ENCODE assay signal across 31 cellular contexts in genomic region chr2:32212293-32212692, GRCh38. TPM values are rescaled to one million over a fixed set of nuclear protein-coding genes. Genes with fewer than 3 reads are reported as not detected.
DNase-seq lines count a peak whose midpoint lies in the region; ATAC-seq, FAIRE-seq and TF ChIP-seq lines count a peak whose summit lies in the region.
"Had no signal": no experiment of that assay in that cellular context is flagged by ENCODE, and none has a peak within 500 bp of the region (broad histone marks: within the 10 kb centered on the region; RNA-seq: fewer than 3 reads in every experiment).

No MANE protein-coding gene starts in this region.

- in situ Hi-C loops in K562 (cut with MboI): no loop called here

- DNase-seq in BE2C (no peak), HCT116 (ENCODE audit: low read depth, low spot score) (no peak), K562 (ENCODE audit: extremely low read depth in 1 of 4, low spot score in 3 of 4) (peak in 1 of 4 experiments; percentile 25), NCI-H2171 treated with DMSO at 0.1 percent for 48 hours (lab: John Stamatoyannopoulos, UW) (no peak)
- DNase-seq in activated CD4-positive, alpha-beta T cell treated with anti-CD3 and anti-CD28 coated beads for 36 hours: no peak
- no peak for DNase-seq in activated naive CD4-positive, alpha-beta T cell treated with anti-CD3 and anti-CD28 coated beads, Interleukin-2, amount 50 U/mL, for 72 hours (ENCODE audit: low spot score in 2 of 2)
- DNase-seq: activated CD4-positive, alpha-beta memory T cell treated with anti-CD3 and anti-CD28 coated beads for 36 hours; activated CD4-positive, CD25-positive, alpha-beta regulatory T cell; activated effector memory CD4-positive, alpha-beta T cell treated with anti-CD3 and anti-CD28 coated beads, Interleukin-2, amount 50 U/mL, for 16 hours; adrenal gland; brain microvascular endothelial cell; CD4-positive, alpha-beta T cell; DMS153; effector memory CD4-positive, alpha-beta T cell; esophagus squamous epithelium; kidney glomerular epithelial cell; naive thymus-derived CD8-positive, alpha-beta T cell; NCI-H187 treated with DMSO at 0.1 percent for 48 hours; retina; RPMI8226; stimulated activated CD4-positive, alpha-beta T cell treated with anti-CD3 and anti-CD28 coated beads, Interleukin-12 subunit alpha, Interleukin-12 subunit beta, amount 100 ng/mL, for 4 hours; stimulated activated naive CD8-positive, alpha-beta T cell treated with anti-CD3 and anti-CD28 coated beads, Interleukin-15, amount 100 ng/mL, for 72 hours; T-helper 9 cell; tibial artery had no signal

- no peak overlapping the region for H3K4me2 ChIP-seq in HCT116 (ENCODE audit: low read length)
- H3K4me2 ChIP-seq in OCI-LY1 (ENCODE audit: low read length): no peak overlapping the region
- H3K4me2 ChIP-seq in K562 (ENCODE audit: insufficient read depth, low read length): no peak overlapping the region

- no peak overlapping the region for H2AFZ ChIP-seq in HCT116 (ENCODE audit: low read depth, low read length, poor library complexity, severe bottlenecking)
- H2AFZ ChIP-seq in OCI-LY1 (ENCODE audit: low read length): no peak overlapping the region
- no peak overlapping the region for H2AFZ ChIP-seq in K562 (ENCODE audit: low read depth, low read length)

- no peak for FAIRE-seq in K562 (lab: Jason Lieb, UNC)
- FAIRE-seq: colon, GM19239 had no signal

- no peaks in the 10 kb centered on the region for H4K20me1 ChIP-seq in HCT116 (ENCODE audit: insufficient read depth)
- no peaks in the 10 kb centered on the region for H4K20me1 ChIP-seq in OCI-LY1 (ENCODE audit: insufficient read depth, low read length)
- H4K20me1 ChIP-seq in K562 (replicated peaks; ENCODE audit: control insufficient read depth, insufficient read depth, low read length): no peaks in the 10 kb centered on the region

- no peak overlapping the region for H3K4me3 Mint-ChIP-seq in activated CD4-positive, alpha-beta T cell treated with anti-CD3 and anti-CD28 coated beads for 36 hours
- H3K4me3 Mint-ChIP-seq: activated CD4-positive, alpha-beta memory T cell treated with anti-CD3 and anti-CD28 coated beads for 36 hours; CD4-positive, alpha-beta T cell; naive thymus-derived CD8-positive, alpha-beta T cell; stimulated activated naive CD8-positive, alpha-beta T cell treated with anti-CD3 and anti-CD28 coated beads, Interleukin-15, amount 100 ng/mL, for 72 hours had no signal

- peaks cover 6% of the 10 kb centered on the region for H3K36me3 ChIP-seq in BE2C
- H3K36me3 ChIP-seq in HCT116 (ENCODE audit: control insufficient read depth in 1 of 2, insufficient read depth in 2 of 2, low read length in 2 of 2): 0 out of 4 replicates have a peak, but pooled peaks cover 4 to 5% of the 10 kb centered on the region in 2 experiments
- H3K36me3 ChIP-seq in OCI-LY1 (ENCODE audit: insufficient read depth, low read length): peaks cover 16% of the 10 kb centered on the region; the same call in 1 of the 2 replicates
- peaks cover 31% of the 10 kb centered on the region; the same call in 2 of the 3 replicates for H3K36me3 ChIP-seq in K562 (ENCODE audit: control insufficient read depth, insufficient read depth, low read length)

- ATAC-seq in HCT116: no peak
- ATAC-seq in K562: peak; percentile 69
- no peak for ATAC-seq in activated CD4-positive, alpha-beta T cell treated with anti-CD3 and anti-CD28 coated beads for 36 hours
- no peak for ATAC-seq in HG03196 (IDR thresholded peaks at IDR 0.05; ENCODE audit: unreplicated experiment)
- no peak for ATAC-seq in activated naive CD4-positive, alpha-beta T cell treated with anti-CD3 and anti-CD28 coated beads, Interleukin-2, amount 50 U/mL, for 72 hours
- ATAC-seq: naive thymus-derived CD8-positive, alpha-beta T cell; stimulated activated naive CD8-positive, alpha-beta T cell treated with anti-CD3 and anti-CD28 coated beads, Interleukin-15, amount 100 ng/mL, for 72 hours had no signal

- H3K9ac ChIP-seq in HCT116 (ENCODE audit: low read length) (no peak overlapping the region), OCI-LY1 (ENCODE audit: low read length) (no peak overlapping the region), K562 (ENCODE audit: insufficient read depth in 1 of 2, low read depth in 2 of 2, low read length in 2 of 2) (no peak overlapping the region)

- no TSS peak for BruUV-seq in HCT116 (replicated peaks; lab: Mats Ljungman, UMichigan)
- BruUV-seq in K562 (replicated peaks; lab: Mats Ljungman, UMichigan): no TSS peak

- no peak for TF ChIP-seq POLR2A in HCT116 (IDR thresholded peaks at IDR 0.05; ENCODE audit: borderline replicate concordance, extremely low read depth, insufficient read depth, insufficient read length)
- no peak for TF ChIP-seq POLR2A in K562 (conservative IDR thresholded peaks at IDR 0.05)

- H3K4me1 ChIP-seq in BE2C: no peaks in the 10 kb centered on the region
- no peaks in the 10 kb centered on the region for H3K4me1 ChIP-seq in HCT116 (ENCODE audit: control insufficient read depth in 1 of 2, insufficient read depth in 2 of 2, low read length in 2 of 2)
- H3K4me1 ChIP-seq in OCI-LY1 (ENCODE audit: insufficient read depth, low read length, severe bottlenecking): no peaks in the 10 kb centered on the region
- H3K4me1 ChIP-seq in K562 (replicated peaks in 1 of 2; ENCODE audit: control insufficient read depth in 2 of 2, insufficient read depth in 2 of 2, low read length in 2 of 2): no peaks in the 10 kb centered on the region; a peak in 1 of 5 replicates
- H3K4me1 ChIP-seq: adrenal gland, esophagus squamous epithelium, tibial artery had no signal

- no peaks in the 10 kb centered on the region for H3K27me3 Mint-ChIP-seq in activated CD4-positive, alpha-beta T cell treated with anti-CD3 and anti-CD28 coated beads for 36 hours
- H3K27me3 Mint-ChIP-seq: activated CD4-positive, alpha-beta memory T cell treated with anti-CD3 and anti-CD28 coated beads for 36 hours; CD4-positive, alpha-beta T cell; naive thymus-derived CD8-positive, alpha-beta T cell; stimulated activated naive CD8-positive, alpha-beta T cell treated with anti-CD3 and anti-CD28 coated beads, Interleukin-15, amount 100 ng/mL, for 72 hours had no signal

- TF ChIP-seq EP300 in K562 (IDR thresholded peaks at IDR 0.05; ENCODE audit: low read length): no peak

- WGBS in K562 (ENCODE audit: insufficient coverage, low coverage, missing lambda C conversion rate): 72% methylated on average over 3 of the region's 4 CpGs

- H3K9me3 Mint-ChIP-seq in activated CD4-positive, alpha-beta T cell treated with anti-CD3 and anti-CD28 coated beads for 36 hours (ENCODE audit: low read depth): no peaks in the 10 kb centered on the region
- no peaks in the 10 kb centered on the region for H3K9me3 Mint-ChIP-seq in activated naive CD4-positive, alpha-beta T cell treated with anti-CD3 and anti-CD28 coated beads, Interleukin-2, amount 50 U/mL, for 72 hours
- H3K9me3 Mint-ChIP-seq: activated CD4-positive, alpha-beta memory T cell treated with anti-CD3 and anti-CD28 coated beads for 36 hours; CD4-positive, alpha-beta T cell; naive thymus-derived CD8-positive, alpha-beta T cell; stimulated activated naive CD8-positive, alpha-beta T cell treated with anti-CD3 and anti-CD28 coated beads, Interleukin-15, amount 100 ng/mL, for 72 hours had no signal

- no peak overlapping the region for H3K27ac Mint-ChIP-seq in activated CD4-positive, alpha-beta T cell treated with anti-CD3 and anti-CD28 coated beads for 36 hours
- H3K27ac Mint-ChIP-seq in activated naive CD4-positive, alpha-beta T cell treated with anti-CD3 and anti-CD28 coated beads, Interleukin-2, amount 50 U/mL, for 72 hours: peak overlapping the region in 1 of 2 donors; percentile 54
- H3K27ac Mint-ChIP-seq: activated CD4-positive, alpha-beta memory T cell treated with anti-CD3 and anti-CD28 coated beads for 36 hours; CD4-positive, alpha-beta T cell had no signal

- H3K27ac ChIP-seq in HCT116 (ENCODE audit: low read depth, low read length) (no peak overlapping the region), OCI-LY1 (ENCODE audit: low read depth, low read length, poor library complexity, severe bottlenecking) (no peak overlapping the region), K562 (ENCODE audit: extremely low read depth, low read depth, low read length) (no peak overlapping the region)
- H3K27ac ChIP-seq: adrenal gland, brain microvascular endothelial cell, esophagus squamous epithelium, HL-60, tibial artery had no signal

- intact Hi-C loops in HCT116 (cut with micrococcal nuclease): loop anchor here (2.0 kb wide), 1 partner anchor 517 kb away; no protein-coding TSS in a partner anchor
- intact Hi-C loops in K562 (cut with micrococcal nuclease): no loop called here
- intact Hi-C loops in activated CD4-positive, alpha-beta T cell treated with anti-CD3 and anti-CD28 coated beads for 36 hours (cut with DNase I, micrococcal nuclease): no loop called here

- H3K9me2 ChIP-seq in HCT116 (ENCODE audit: insufficient read depth): no peaks in the 10 kb centered on the region
- H3K9me2 ChIP-seq in OCI-LY1 (ENCODE audit: low read depth, low read length): no peaks in the 10 kb centered on the region

- RAD21 ChIA-PET in HCT116 (lab: Charles Lee; ENCODE audit: low non-redundant PET in 1 of 2, low total read pairs in 2 of 2, uncharacterized antibody in 2 of 2, unreplicated experiment in 2 of 2): no interaction called here

- H3K79me2 ChIP-seq in HCT116 (ENCODE audit: insufficient read depth, low read length): no peaks in the 10 kb centered on the region
- no peaks in the 10 kb centered on the region for H3K79me2 ChIP-seq in OCI-LY1 (ENCODE audit: insufficient read depth, low read length)
- no peaks in the 10 kb centered on the region for H3K79me2 ChIP-seq in K562 (ENCODE audit: control insufficient read depth, insufficient read depth, low read length)

- H3K4me3 ChIP-seq in BE2C (ENCODE audit: low read depth, low read length) (no peak overlapping the region), HCT116 (replicated peaks in 1 of 2; ENCODE audit: low read depth in 1 of 2, low read length in 2 of 2) (no peak overlapping the region), OCI-LY1 (ENCODE audit: low read depth, low read length, poor library complexity, severe bottlenecking) (no peak overlapping the region), K562 (no peak overlapping the region)
- H3K4me3 ChIP-seq: adrenal gland, esophagus squamous epithelium, tibial artery had no signal

- H3F3A ChIP-seq in OCI-LY1 (ENCODE audit: insufficient read depth, low read length): no peaks in the 10 kb centered on the region

- no peaks in the 10 kb centered on the region for H3K4me1 Mint-ChIP-seq in activated CD4-positive, alpha-beta T cell treated with anti-CD3 and anti-CD28 coated beads for 36 hours
- H3K4me1 Mint-ChIP-seq: stimulated activated naive CD8-positive, alpha-beta T cell treated with anti-CD3 and anti-CD28 coated beads, Interleukin-15, amount 100 ng/mL, for 72 hours had no signal

- H3K27me3 ChIP-seq in BE2C: no peaks in the 10 kb centered on the region
- no peaks in the 10 kb centered on the region for H3K27me3 ChIP-seq in HCT116 (ENCODE audit: insufficient read depth, low read length)
- H3K27me3 ChIP-seq in OCI-LY1 (ENCODE audit: insufficient read depth, low read length): no peaks in the 10 kb centered on the region
- no peaks in the 10 kb centered on the region for H3K27me3 ChIP-seq in K562 (ENCODE audit: control insufficient read depth in 2 of 2, insufficient read depth in 2 of 2, low read length in 2 of 2)
- H3K27me3 ChIP-seq: adrenal gland, brain microvascular endothelial cell, esophagus squamous epithelium, tibial artery had no signal

- CTCF ChIA-PET in HCT116 (lab: Charles Lee): interaction anchor here (0.7 kb wide), 1 partner anchor 672 kb away, joined by 4 read pairs; no protein-coding TSS in a partner anchor
- CTCF ChIA-PET in K562 (lab: Yijun Ruan, JAX; ENCODE audit: low intra/inter-chr PET ratio): interaction anchor here (0.8 kb wide), 1 partner anchor 524 kb away, joined by 5 read pairs; no protein-coding TSS in a partner anchor
- CTCF ChIA-PET in activated CD4-positive, alpha-beta T cell treated with anti-CD3 and anti-CD28 coated beads for 36 hours (lab: Charles Lee): interaction anchor here (1.6 kb wide), 1 partner anchor 10 kb away, joined by 3 read pairs; no protein-coding TSS in a partner anchor

- TF ChIP-seq RAD21 in HCT116 (IDR thresholded peaks at IDR 0.05; ENCODE audit: low read depth): peak; percentile 47
- peak in 1 of 2 experiments; percentile 21; a peak in 1 of 4 replicates for TF ChIP-seq RAD21 in K562 (CRISPR knock-in tag; conservative IDR thresholded peaks at IDR 0.05 in 1 of 2, IDR thresholded peaks at IDR 0.05 in 1 of 2)

- peaks cover 23% of the 10 kb centered on the region for H3K36me3 Mint-ChIP-seq in activated CD4-positive, alpha-beta T cell treated with anti-CD3 and anti-CD28 coated beads for 36 hours (ENCODE audit: low read depth)
- H3K36me3 Mint-ChIP-seq in activated naive CD4-positive, alpha-beta T cell treated with anti-CD3 and anti-CD28 coated beads, Interleukin-2, amount 50 U/mL, for 72 hours: peaks cover 0 to 6% of the 10 kb centered on the region in 2 donors

- H3K9me3 ChIP-seq in BE2C: no peaks in the 10 kb centered on the region
- no peaks in the 10 kb centered on the region for H3K9me3 ChIP-seq in HCT116 (ENCODE audit: control insufficient read depth in 1 of 2, insufficient read depth in 1 of 2, low read depth in 1 of 2, low read length in 2 of 2)
- H3K9me3 ChIP-seq in OCI-LY1 (ENCODE audit: low read length): no peaks in the 10 kb centered on the region
- no peaks in the 10 kb centered on the region for H3K9me3 ChIP-seq in K562 (replicated peaks; ENCODE audit: control insufficient read depth, insufficient read depth, low read depth, low read length)
- H3K9me3 ChIP-seq: adrenal gland, esophagus squamous epithelium, tibial artery had no signal

- H3K9me1 ChIP-seq in K562 (ENCODE audit: control insufficient read depth, insufficient read depth, low read length): no peaks in the 10 kb centered on the region

- POLR2A ChIA-PET in HCT116 (lab: Charles Lee) (no interaction called here), K562 (lab: Yijun Ruan, JAX) (no interaction called here)
- POLR2A ChIA-PET in activated CD4-positive, alpha-beta T cell treated with anti-CD3 and anti-CD28 coated beads for 36 hours (lab: Charles Lee): no interaction called here

- TF ChIP-seq CTCF in BE2C (IDR thresholded peaks at IDR 0.05; ENCODE audit: low read depth, low read length) (0 out of 2 replicates have a peak, but pooled peaks have one; percentile 6), HCT116 (IDR thresholded peaks at IDR 0.05 in 2 of 3, conservative IDR thresholded peaks at IDR 0.05 in 1 of 3; ENCODE audit: borderline replicate concordance in 1 of 3, insufficient read depth in 1 of 3, low read depth in 2 of 3, low read length in 2 of 3) (no peak), OCI-LY1 (IDR thresholded peaks at IDR 0.05; ENCODE audit: low read length) (peak; percentile 28; the same call in 1 of the 2 replicates), K562 (IDR thresholded peaks at IDR 0.05 in 2 of 3, conservative IDR thresholded peaks at IDR 0.05 in 1 of 3; ENCODE audit: insufficient read depth in 2 of 3, low read depth in 1 of 3, low read length in 3 of 3) (peak in 2 of 3 experiments; percentile 4 to 45; a peak in 3 of 6 replicates)

RNA-seq across cellular contexts. Expression of gene SLC30A6, which starts 46.6 kb away (rescaled TPM):
- 12.8 TPM for polyA plus RNA-seq in BE2C (2012; ENCODE audit: insufficient read depth, insufficient read length, low read depth)
- total RNA-seq in HCT116 (2021; ENCODE audit: unreplicated experiment): 18.4 TPM
- polyA plus RNA-seq in HCT116 (2012): 4.6 and 6.3 TPM in 2 replicates
- 52.9 and 83.6 TPM in 2 replicates for total RNA-seq in K562 (2011; cell fraction: chromatin; rRNA removed; ENCODE audit: low replicate concordance)
- total RNA-seq in K562 (2011; cell fraction: nucleolus; rRNA removed): 23.8 and 27.6 TPM in 2 replicates
- 55.9 and 83.3 TPM in 2 replicates for total RNA-seq in K562 (2011; cell fraction: nucleoplasm; rRNA removed)
- total RNA-seq in K562 (2014; rRNA removed): 12.1 and 18.1 TPM in 2 replicates
- 31.6 and 32.0 TPM in 2 replicates for total RNA-seq in K562 (2014; rRNA removed; fragmentation: Illumina TruSeq; extraction: Trizol)
- total RNA-seq in K562 (2015; rRNA removed; fragmentation: Illumina TruSeq; extraction: Trizol): 27.3 and 28.5 TPM in 2 replicates
- total RNA-seq in K562 (2021): 23.8 and 25.9 TPM in 2 replicates
- polyA plus RNA-seq in K562 (2011; rRNA removed): 36.0 and 42.8 TPM in 2 replicates
- polyA plus RNA-seq in K562 (2011; cell fraction: cytosol; rRNA removed): 14.0 and 33.4 TPM in 2 replicates
- polyA plus RNA-seq in K562 (2011; cell fraction: nucleus; rRNA removed): 12.1 and 19.2 TPM in 2 replicates
- 13.5 and 18.8 TPM in 2 replicates for polyA plus RNA-seq in K562 (2012)
- polyA plus RNA-seq in K562 (2014; fragmentation: Illumina TruSeq; extraction: Trizol): 21.3 and 24.4 TPM in 2 replicates
- 10 to 100 TPM; 13.6 to 17.8 TPM for polyA plus RNA-seq in K562 (2014; fragmentation: Nextera tagmentation; extraction: Ambion mirVana)
- 14.1 and 17.9 TPM in 2 replicates for polyA plus RNA-seq in K562 (2014; rRNA removed)
- 54.9 and 70.5 TPM in 2 replicates for polyA minus RNA-seq in K562 (2011; rRNA and poly(A)+ RNA removed)
- 21.8 and 25.1 TPM in 2 replicates for polyA minus RNA-seq in K562 (2011; cell fraction: cytosol; rRNA and poly(A)+ RNA removed)
- polyA minus RNA-seq in K562 (2011; cell fraction: nucleus; rRNA and poly(A)+ RNA removed): 13.2 and 44.9 TPM in 2 replicates
- 10 to 100 TPM; 19.4 to 25.2 TPM for total RNA-seq in activated CD4-positive, alpha-beta T cell treated with anti-CD3 and anti-CD28 coated beads for 36 hours
- total RNA-seq in activated naive CD4-positive, alpha-beta T cell treated with anti-CD3 and anti-CD28 coated beads, Interleukin-2, amount 50 U/mL, for 72 hours: 10 to 100 TPM; 11.5 to 19.1 TPM

RNA-seq across cellular contexts. Expression of gene NLRC4, which starts 52.4 kb away (rescaled TPM):
- 1.5 TPM for polyA plus RNA-seq in BE2C (2012; ENCODE audit: insufficient read depth, insufficient read length, low read depth)
- total RNA-seq in HCT116 (2021; ENCODE audit: unreplicated experiment) (not detected), K562 (2014; rRNA removed) (0.08 TPM in 1 of 2 replicates, not detected in the other), K562 (2014; rRNA removed; fragmentation: Illumina TruSeq; extraction: Trizol) (0.07 TPM in 1 of 2 replicates, not detected in the other), K562 (2015; rRNA removed; fragmentation: Illumina TruSeq; extraction: Trizol) (0.04 and 0.14 TPM in 2 replicates), K562 (2021) (0.07 TPM in 1 of 2 replicates, not detected in the other)
- 0.17 and 0.22 TPM in 2 replicates for polyA plus RNA-seq in HCT116 (2012)
- total RNA-seq in K562 (2011; cell fraction: chromatin; rRNA removed; ENCODE audit: low replicate concordance): not detected in 2 replicates
- total RNA-seq in K562 (2011; cell fraction: nucleolus; rRNA removed): 0.17 TPM in 1 of 2 replicates, not detected in the other
- not detected in 2 replicates for total RNA-seq in K562 (2011; cell fraction: nucleoplasm; rRNA removed)
- polyA plus RNA-seq in K562 (2011; rRNA removed) (0.03 and 0.07 TPM in 2 replicates), K562 (2014; fragmentation: Illumina TruSeq; extraction: Trizol) (0.04 TPM in 1 of 2 replicates, not detected in the other), K562 (2014; fragmentation: Nextera tagmentation; extraction: Ambion mirVana) (under 1 TPM; 0.06 to 0.18 TPM), K562 (2014; rRNA removed) (0.05 TPM in 1 of 2 replicates, not detected in the other)
- polyA plus RNA-seq in K562 (2011; cell fraction: cytosol; rRNA removed): 0.04 TPM in 1 of 2 replicates, not detected in the other
- polyA plus RNA-seq in K562 (2011; cell fraction: nucleus; rRNA removed): 0.03 and 0.06 TPM in 2 replicates
- 0.21 and 0.46 TPM in 2 replicates for polyA plus RNA-seq in K562 (2012)
- polyA minus RNA-seq in K562 (2011; rRNA and poly(A)+ RNA removed): not detected in 2 replicates
- not detected in 2 replicates for polyA minus RNA-seq in K562 (2011; cell fraction: cytosol; rRNA and poly(A)+ RNA removed)
- 0.13 TPM in 1 of 2 replicates, not detected in the other for polyA minus RNA-seq in K562 (2011; cell fraction: nucleus; rRNA and poly(A)+ RNA removed)
- under 1 TPM; 0.07 to 0.23 TPM for total RNA-seq in activated CD4-positive, alpha-beta T cell treated with anti-CD3 and anti-CD28 coated beads for 36 hours
- total RNA-seq in activated naive CD4-positive, alpha-beta T cell treated with anti-CD3 and anti-CD28 coated beads, Interleukin-2, amount 50 U/mL, for 72 hours: under 1 TPM in 1 of 2 donors, not detected in 1; 0.08 TPM
- total RNA-seq: glomerular endothelial cell; naive thymus-derived CD8-positive, alpha-beta T cell; osteocyte had no signal

Comparison
In these comparisons a context has a peak if more than half of its experiments do, and no peak if none do; other contexts are left out.
1. CTCF ChIP-seq: peak in BE2C (single experiment), OCI-LY1 (single experiment) and K562 (2 of 3); none in HCT116 (0 of 3).